In genomic region chr9:34556231-34556525, GRCh38 we compare ENCODE assay signal across 16 cellular contexts. TPM values are rescaled to one million over a fixed set of nuclear protein-coding genes. Genes with fewer than 3 reads are reported as not detected.
DNase-seq lines count a peak whose midpoint lies in the region; ATAC-seq and TF ChIP-seq lines count a peak whose summit lies in the region.
"Had no signal": no experiment of that assay in that cellular context is flagged by ENCODE, and none has a peak within 500 bp of the region (broad histone marks: within the 10 kb centered on the region; RNA-seq: fewer than 3 reads in every experiment).

No MANE protein-coding gene starts in this region.

- no peak overlapping the region for H3K18ac ChIP-seq in neuronal stem cell (ENCODE audit: low read length)

- no peak overlapping the region for H3K4me3 ChIP-seq in neuronal stem cell (ENCODE audit: low read length in 2 of 2)

- no peak overlapping the region for H4K8ac ChIP-seq in neuronal stem cell (ENCODE audit: low read depth, low read length)

- H2BK5ac ChIP-seq in neuronal stem cell (ENCODE audit: low read length) = no peak overlapping the region

- no peak overlapping the region for H3K4me3 Mint-ChIP-seq in chondrocyte (ENCODE audit: unreplicated experiment)
- peak overlapping the region; percentile 60 for H3K4me3 Mint-ChIP-seq in glutamatergic neuron (ENCODE audit: unreplicated experiment)
- H3K4me3 Mint-ChIP-seq: CD4-positive, alpha-beta T cell; H9; IgD-negative memory B cell had no signal

- no peak overlapping the region for H2AK5ac ChIP-seq in neuronal stem cell (ENCODE audit: low read depth, low read length)

- H3K27me3 Mint-ChIP-seq in chondrocyte (ENCODE audit: low read depth) (peaks cover 5% of the 10 kb centered on the region), glutamatergic neuron (ENCODE audit: unreplicated experiment) (peaks cover 31% of the 10 kb centered on the region)

- peaks cover 26 to 96% of the 10 kb centered on the region in 2 donors for H3K36me3 ChIP-seq in neuronal stem cell (replicated peaks in 1 of 2; ENCODE audit: control insufficient read depth in 2 of 2, insufficient read depth in 2 of 2, low read length in 2 of 2)

- no peak overlapping the region for H3K4me2 ChIP-seq in neuronal stem cell (ENCODE audit: insufficient read depth, low read length, poor library complexity, severe bottlenecking)

- no peaks in the 10 kb centered on the region for H3K9me3 Mint-ChIP-seq in chondrocyte (ENCODE audit: low read depth)
- H3K9me3 Mint-ChIP-seq in glutamatergic neuron (ENCODE audit: unreplicated experiment) = peaks cover 27% of the 10 kb centered on the region
- H3K9me3 Mint-ChIP-seq: CD4-positive, alpha-beta T cell; H9 had no signal

- H3K4me1 Mint-ChIP-seq in chondrocyte (ENCODE audit: low read depth) (peaks cover 29% of the 10 kb centered on the region), glutamatergic neuron (ENCODE audit: low read depth, unreplicated experiment) (peaks cover 55% of the 10 kb centered on the region)

- no CpG with 5 or more reads among the region's 8 CpGs for WGBS in neuronal stem cell (ENCODE audit: extremely low coverage in 2 of 2, insufficient read length in 2 of 2, insufficient replicate concordance in 1 of 2), 2 donors

- ATAC-seq in HG03196 (IDR thresholded peaks at IDR 0.05; ENCODE audit: unreplicated experiment) = no peak
- ATAC-seq: HepG2 had no signal

- peaks cover 28 to 34% of the 10 kb centered on the region in 2 donors for H3K4me1 ChIP-seq in neuronal stem cell (ENCODE audit: control insufficient read depth in 2 of 2, insufficient read depth in 1 of 2, low read depth in 1 of 2, low read length in 2 of 2)

- no peak overlapping the region for H4K91ac ChIP-seq in neuronal stem cell (ENCODE audit: low read depth, low read length, poor library complexity)

- peak overlapping the region; percentile 18 for H3K9ac ChIP-seq in neuronal stem cell (ENCODE audit: low read depth, low read length, poor library complexity)

- H3K4ac ChIP-seq in neuronal stem cell (ENCODE audit: low read length) = no peak overlapping the region

- H3K23ac ChIP-seq in neuronal stem cell (ENCODE audit: low read depth, low read length, poor library complexity) = no peak overlapping the region

- H3K9me3 ChIP-seq in neuronal stem cell (replicated peaks in 1 of 2; ENCODE audit: control insufficient read depth in 2 of 2, insufficient read depth in 1 of 2, low read depth in 1 of 2, low read length in 2 of 2) = no peaks in the 10 kb centered on the region

- H3K36me3 Mint-ChIP-seq in chondrocyte (ENCODE audit: low read depth) (no peaks in the 10 kb centered on the region), glutamatergic neuron (ENCODE audit: unreplicated experiment) (peaks cover 5% of the 10 kb centered on the region)
- H3K36me3 Mint-ChIP-seq: IgD-negative memory B cell had no signal

- H2BK120ac ChIP-seq in neuronal stem cell (ENCODE audit: low read depth, low read length) = no peak overlapping the region

- H3K27ac Mint-ChIP-seq in chondrocyte (ENCODE audit: unreplicated experiment) (no peak overlapping the region), glutamatergic neuron (ENCODE audit: unreplicated experiment) (peak overlapping the region; percentile 83)
- H3K27ac Mint-ChIP-seq: CD4-positive, alpha-beta T cell; H9; IgD-negative memory B cell had no signal

- no peaks in the 10 kb centered on the region for H3K79me1 ChIP-seq in neuronal stem cell (ENCODE audit: low read depth, low read length)

- no peak overlapping the region for H2BK12ac ChIP-seq in neuronal stem cell (ENCODE audit: low read length)

- DNase-seq in chondrocyte (ENCODE audit: low spot score) (peak; percentile 72), glutamatergic neuron (no peak), neuronal stem cell (ENCODE audit: low spot score) (no peak), AG08395 (ENCODE audit: low spot score) (no peak)
- no peak for DNase-seq in central memory CD4-positive, alpha-beta T cell
- DNase-seq: ACHN; AML-193; CD4-positive, alpha-beta T cell; DMS79 treated with DMSO at 0.1 percent for 48 hours; GF-D8; GOT3; H9 had no signal

- no peak overlapping the region for H2AFZ ChIP-seq in neuronal stem cell (ENCODE audit: low read length)

- no peak overlapping the region for H3K27ac ChIP-seq in neuronal stem cell (replicated peaks; ENCODE audit: low read length)
- H3K27ac ChIP-seq: C4-2B had no signal

- no peak overlapping the region for H2BK15ac ChIP-seq in neuronal stem cell (ENCODE audit: low read length)

- TF ChIP-seq CTCF in chondrocyte (IDR thresholded peaks at IDR 0.05) (no peak), glutamatergic neuron (IDR thresholded peaks at IDR 0.05; ENCODE audit: partially characterized antibody, unreplicated experiment) (no peak)

- H3K27me3 ChIP-seq in neuronal stem cell (ENCODE audit: control insufficient read depth in 3 of 3, insufficient read depth in 3 of 3, low read depth in 1 of 3, low read length in 3 of 3) = no peaks in the 10 kb centered on the region

- H3K14ac ChIP-seq in neuronal stem cell (ENCODE audit: low read length) = no peak overlapping the region

RNA-seq across cellular contexts. Expression of gene CNTFR, which starts 33.3 kb away (rescaled TPM):
- 0.12 TPM in 1 of 3 replicates, not detected in the others for total RNA-seq in chondrocyte
- total RNA-seq in glutamatergic neuron (ENCODE audit: unreplicated experiment) = 170 TPM
- 127 TPM for polyA plus RNA-seq in neuronal stem cell (2013, experiment 1 of 2)
- 126 TPM for polyA plus RNA-seq in neuronal stem cell (2013, experiment 2 of 2)
- total RNA-seq: CD4-positive, alpha-beta T cell; HepG2 had no signal
- polyA plus RNA-seq: HepG2, IgD-negative memory B cell had no signal

RNA-seq across cellular contexts. Expression of gene ENHO, which starts 33.4 kb away (rescaled TPM):
- 0.97 to 1.6 TPM (median 1.3 TPM) in 3 replicates for total RNA-seq in chondrocyte
- 11.5 TPM for total RNA-seq in glutamatergic neuron (ENCODE audit: unreplicated experiment)
- 18.0 TPM for polyA plus RNA-seq in neuronal stem cell (2013, experiment 1 of 2)
- 16.3 TPM for polyA plus RNA-seq in neuronal stem cell (2013, experiment 2 of 2)
- polyA plus RNA-seq: IgD-negative memory B cell had no signal

RNA-seq across cellular contexts. Expression of gene RPP25L, which starts 55.7 kb away (rescaled TPM):
- 10.6 to 11.0 TPM (median 10.9 TPM) in 3 replicates for total RNA-seq in chondrocyte
- 12.6 TPM for total RNA-seq in glutamatergic neuron (ENCODE audit: unreplicated experiment)
- 53.6 TPM for polyA plus RNA-seq in neuronal stem cell (2013, experiment 1 of 2)
- polyA plus RNA-seq in neuronal stem cell (2013, experiment 2 of 2) = 52.2 TPM

Comparison
In these comparisons a context has a peak if more than half of its experiments do, and no peak if none do; other contexts are left out.
1. RNA of gene CNTFR, which starts 33.3 kb away (total RNA-seq): 170 TPM in glutamatergic neuron (single experiment); 0.12 TPM in chondrocyte; every median in the first group is over 100 times any median in the second.